Comparison of ENCODE assay signal across 21 cellular contexts in genomic region chrX:111507931-111508330, GRCh38. TPM values are rescaled to one million over a fixed set of nuclear protein-coding genes. Genes with fewer than 3 reads are reported as not detected.
"Had no signal": no experiment of that assay in that cellular context is flagged by ENCODE, and none has a peak within 500 bp of the region (broad histone marks: within the 10 kb centered on the region; RNA-seq: fewer than 3 reads in every experiment).

No MANE protein-coding gene starts in this region.

- H3K27ac Mint-ChIP-seq: activated CD4-positive, alpha-beta T cell treated with anti-CD3 and anti-CD28 coated beads, Interleukin-2, amount 10 ng/mL, durations not matched to agents 7 days and 5 days; activated naive CD4-positive, alpha-beta T cell treated with anti-CD3 and anti-CD28 coated beads, Interleukin-2, amount 50 U/mL, for 24 hours; dendritic cell treated with granulocyte-macrophage colony-stimulating factor and Interleukin-4, amounts not matched to agents 40 ng/mL and 50 ng/mL, for 4 days; natural killer cell treated with Interleukin-12 subunit alpha and Interleukin-12 subunit beta and Interleukin-15 and Interleukin-18, amount 100 ng/mL, for 72 hours; stimulated activated memory B cell treated with anti-CD40 and anti-IgM and Interleukin-4, amounts not matched to agents 10 μg/mL and 1 μg/mL and 100 μg/mL, for 72 hours; T-helper 1 cell treated with Interleukin-12 subunit alpha and Interleukin-12 subunit beta and Interleukin-4 antibody, amounts not matched to agents 30 μg/mL and 1 μg/mL, for 36 hours had no signal

- H3K4me1 Mint-ChIP-seq: activated CD4-positive, alpha-beta T cell treated with anti-CD3 and anti-CD28 coated beads, Interleukin-2, amount 10 ng/mL, durations not matched to agents 7 days and 5 days; activated naive CD4-positive, alpha-beta T cell treated with anti-CD3 and anti-CD28 coated beads, Interleukin-2, amount 50 U/mL, for 24 hours had no signal

- H3K4me3 Mint-ChIP-seq: activated CD4-positive, alpha-beta T cell treated with anti-CD3 and anti-CD28 coated beads, Interleukin-2, amount 10 ng/mL, durations not matched to agents 7 days and 5 days; activated naive CD4-positive, alpha-beta T cell treated with anti-CD3 and anti-CD28 coated beads, Interleukin-2, amount 50 U/mL, for 24 hours; dendritic cell treated with granulocyte-macrophage colony-stimulating factor and Interleukin-4, amounts not matched to agents 40 ng/mL and 50 ng/mL, for 4 days; natural killer cell treated with Interleukin-12 subunit alpha and Interleukin-12 subunit beta and Interleukin-15 and Interleukin-18, amount 100 ng/mL, for 72 hours; stimulated activated memory B cell treated with anti-CD40 and anti-IgM and Interleukin-4, amounts not matched to agents 10 μg/mL and 1 μg/mL and 100 μg/mL, for 72 hours; T-helper 1 cell treated with Interleukin-12 subunit alpha and Interleukin-12 subunit beta and Interleukin-4 antibody, amounts not matched to agents 30 μg/mL and 1 μg/mL, for 36 hours had no signal

- H3K9ac ChIP-seq: parathyroid adenoma had no signal

- DNase-seq: activated CD4-positive, alpha-beta T cell treated with anti-CD3 and anti-CD28 coated beads, Interleukin-2, amount 10 ng/mL, durations not matched to agents 7 days and 5 days; activated CD8-positive, alpha-beta memory T cell treated with anti-CD3 and anti-CD28 coated beads, Interleukin-2, amount 50 U/mL, for 48 hours; activated effector memory CD4-positive, alpha-beta T cell treated with anti-CD3 and anti-CD28 coated beads, Interleukin-2, amount 50 U/mL, for 16 hours; activated T-cell treated with anti-CD3 and anti-CD28 coated beads, Interleukin-2, amount 50 U/mL, for 48 hours; effector CD8-positive, alpha-beta T cell; heart right ventricle; left cardiac atrium; stimulated activated CD4-positive, alpha-beta T cell treated with anti-CD3 and anti-CD28 coated beads, Interleukin-4, amount 100 ng/mL, for 24 hours; upper lobe of left lung had no signal

- H3K27me3 Mint-ChIP-seq: activated naive CD4-positive, alpha-beta T cell treated with anti-CD3 and anti-CD28 coated beads, Interleukin-2, amount 50 U/mL, for 24 hours had no signal

- H3K4me1 ChIP-seq: gastroesophageal sphincter, heart right ventricle, parathyroid adenoma, upper lobe of left lung had no signal

- H3K4me3 ChIP-seq: gastroesophageal sphincter, heart right ventricle, thoracic aorta, upper lobe of left lung had no signal

- H3K27me3 ChIP-seq: gastroesophageal sphincter, upper lobe of left lung had no signal

- H3K36me3 Mint-ChIP-seq: activated naive CD4-positive, alpha-beta T cell treated with anti-CD3 and anti-CD28 coated beads, Interleukin-2, amount 50 U/mL, for 24 hours; natural killer cell treated with Interleukin-12 subunit alpha and Interleukin-12 subunit beta and Interleukin-15 and Interleukin-18, amount 100 ng/mL, for 72 hours; stimulated activated memory B cell treated with anti-CD40 and anti-IgM and Interleukin-4, amounts not matched to agents 10 μg/mL and 1 μg/mL and 100 μg/mL, for 72 hours had no signal

- H3K36me3 ChIP-seq: gastroesophageal sphincter, heart right ventricle, thoracic aorta, upper lobe of left lung had no signal

- H3K9me3 Mint-ChIP-seq: activated CD4-positive, alpha-beta T cell treated with anti-CD3 and anti-CD28 coated beads, Interleukin-2, amount 10 ng/mL, durations not matched to agents 7 days and 5 days; activated naive CD4-positive, alpha-beta T cell treated with anti-CD3 and anti-CD28 coated beads, Interleukin-2, amount 50 U/mL, for 24 hours; dendritic cell treated with granulocyte-macrophage colony-stimulating factor and Interleukin-4, amounts not matched to agents 40 ng/mL and 50 ng/mL, for 4 days; natural killer cell treated with Interleukin-12 subunit alpha and Interleukin-12 subunit beta and Interleukin-15 and Interleukin-18, amount 100 ng/mL, for 72 hours; stimulated activated memory B cell treated with anti-CD40 and anti-IgM and Interleukin-4, amounts not matched to agents 10 μg/mL and 1 μg/mL and 100 μg/mL, for 72 hours; T-helper 1 cell treated with Interleukin-12 subunit alpha and Interleukin-12 subunit beta and Interleukin-4 antibody, amounts not matched to agents 30 μg/mL and 1 μg/mL, for 36 hours had no signal

- H3K9me3 ChIP-seq: gastroesophageal sphincter, heart right ventricle, thoracic aorta, upper lobe of left lung had no signal

- H3K27ac ChIP-seq: gastroesophageal sphincter, heart right ventricle, parathyroid adenoma, thoracic aorta, upper lobe of left lung had no signal

RNA-seq across cellular contexts. Expression of gene SERTM2, which starts 3.5 kb away (rescaled TPM):
- total RNA-seq: activated CD4-positive, alpha-beta T cell treated with anti-CD3 and anti-CD28 coated beads, Interleukin-2, amount 10 ng/mL, durations not matched to agents 7 days and 5 days; cerebellum; endothelial cell of umbilical vein; heart right ventricle; left cardiac atrium; natural killer cell treated with Interleukin-12 subunit alpha and Interleukin-12 subunit beta and Interleukin-15 and Interleukin-18, amount 100 ng/mL, for 72 hours; thoracic aorta had no signal
- polyA plus RNA-seq: adipose tissue, endothelial cell of umbilical vein, fibroblast of lung, heart right ventricle had no signal
